1 cellular context compared by ENCODE assay signal in the genomic region with DNA sequence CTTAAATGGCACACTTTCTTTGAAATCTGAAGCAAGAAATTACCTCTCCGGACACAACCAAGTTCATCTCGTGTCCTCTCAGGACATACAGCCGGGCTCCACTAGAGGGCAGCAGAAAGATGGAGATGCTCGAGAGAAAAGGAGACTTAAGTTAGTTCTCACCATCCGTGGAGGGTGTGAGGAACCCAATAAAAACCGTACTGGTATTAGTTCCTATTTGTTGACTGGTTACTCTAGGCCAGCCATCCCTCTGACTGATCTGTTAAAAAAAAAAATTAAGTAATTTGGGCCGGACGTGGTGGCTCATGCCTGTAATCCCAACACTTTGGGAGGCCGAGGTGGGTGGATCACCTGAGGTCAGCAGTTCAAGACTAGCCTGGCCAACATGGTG.
TF ChIP-seq lines count a peak whose summit lies in the region.

No MANE protein-coding gene starts in this region.

TF ChIP-seq in HepG2, 621 proteins besides CTCF, POLR2A, EP300 and RAD21:
- peak; percentile 28 for TF ChIP-seq XRCC5 (optimal IDR thresholded peaks at IDR 0.05; ENCODE audit: low read length)
- TF ChIP-seq, protein P1, sequence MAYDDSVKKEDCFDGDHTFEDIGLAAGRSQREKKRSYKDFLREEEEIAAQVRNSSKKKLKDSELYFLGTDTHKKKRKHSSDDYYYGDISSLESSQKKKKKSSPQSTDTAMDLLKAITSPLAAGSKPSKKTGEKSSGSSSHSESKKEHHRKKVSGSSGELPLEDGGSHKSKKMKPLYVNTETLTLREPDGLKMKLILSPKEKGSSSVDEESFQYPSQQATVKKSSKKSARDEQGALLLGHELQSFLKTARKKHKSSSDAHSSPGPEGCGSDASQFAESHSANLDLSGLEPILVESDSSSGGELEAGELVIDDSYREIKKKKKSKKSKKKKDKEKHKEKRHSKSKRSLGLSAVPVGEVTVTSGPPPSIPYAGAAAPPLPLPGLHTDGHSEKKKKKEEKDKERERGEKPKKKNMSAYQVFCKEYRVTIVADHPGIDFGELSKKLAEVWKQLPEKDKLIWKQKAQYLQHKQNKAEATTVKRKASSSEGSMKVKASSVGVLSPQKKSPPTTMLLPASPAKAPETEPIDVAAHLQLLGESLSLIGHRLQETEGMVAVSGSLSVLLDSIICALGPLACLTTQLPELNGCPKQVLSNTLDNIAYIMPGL (CRISPR knock-in tag; IDR thresholded peaks at IDR 0.05; ENCODE audit: borderline replicate concordance in 1 of 2, low read depth in 1 of 2): peak in 1 of 2 experiments; percentile 23; a peak in 1 of 4 replicates
- peak; percentile 35 for TF ChIP-seq ZNF781 (CRISPR knock-in tag; IDR thresholded peaks at IDR 0.05; ENCODE audit: borderline replicate concordance, not compliant biosample characterization)
- TF ChIP-seq STAG1 (CRISPR knock-in tag; IDR thresholded peaks at IDR 0.05): peak; percentile 84
- no peak for TF ChIP-seq TBX3 (IDR thresholded peaks at IDR 0.05; ENCODE audit: borderline replicate concordance)
- no peak for TF ChIP-seq RFXAP (CRISPR knock-in tag; IDR thresholded peaks at IDR 0.05; ENCODE audit: borderline replicate concordance)
- TF ChIP-seq SAP130 (CRISPR knock-in tag; IDR thresholded peaks at IDR 0.05; ENCODE audit: low read depth): 0 out of 2 replicates have a peak, but pooled peaks have one; percentile 27
